Comparison of ENCODE assay signal across 16 cellular contexts in genomic region chr2:241777686-241778627, GRCh38. TPM values are rescaled to one million over a fixed set of nuclear protein-coding genes. Genes with fewer than 3 reads are reported as not detected.
A peak's percentile ranks its signal among the peaks of the same experiment; 100 is the strongest.
DNase-seq lines count a peak whose midpoint lies in the region; ATAC-seq and TF ChIP-seq lines count a peak whose summit lies in the region.
"Had no signal": no experiment of that assay in that cellular context is flagged by ENCODE, and none has a peak within 500 bp of the region (broad histone marks: within the 10 kb centered on the region; RNA-seq: fewer than 3 reads in every experiment).

No MANE protein-coding gene starts in this region.

- peaks cover 8% of the 10 kb centered on the region for H3K4me1 ChIP-seq in osteoblast (ENCODE audit: insufficient read depth, low read length)

- H3K79me2 ChIP-seq in osteoblast (ENCODE audit: insufficient read depth, low read length), result no peaks in the 10 kb centered on the region

- H4K20me1 ChIP-seq in osteoblast (ENCODE audit: insufficient read depth, low read length), result no peaks in the 10 kb centered on the region

- no peaks in the 10 kb centered on the region for H3K36me3 ChIP-seq in osteoblast (ENCODE audit: insufficient read depth, low read length)
- H3K36me3 ChIP-seq: SJSA1, thoracic aorta had no signal

- H3K9me3 ChIP-seq in osteoblast (ENCODE audit: low read depth, low read length), result no peaks in the 10 kb centered on the region
- H3K9me3 ChIP-seq: SJSA1, thoracic aorta had no signal

- H3K4me3 ChIP-seq in osteoblast (ENCODE audit: insufficient read depth, low read length), result no peak overlapping the region
- H3K4me3 ChIP-seq: SJSA1, thoracic aorta had no signal

- no peak overlapping the region for H3K4me2 ChIP-seq in osteoblast (ENCODE audit: insufficient read depth, low read length)

- no peak overlapping the region for H3K27ac ChIP-seq in osteoblast (ENCODE audit: low read depth, low read length)
- H3K27ac ChIP-seq: SJSA1, thoracic aorta had no signal

- no peak overlapping the region for H2AFZ ChIP-seq in osteoblast (ENCODE audit: low read length)

- DNase-seq in ELF-1 (ENCODE audit: low read depth, low spot score) (peak; percentile 27), HuH-7.5 (ENCODE audit: low spot score) (peak; percentile 11), ecto neural progenitor cell (ENCODE audit: low spot score) (peak; percentile 48), osteoblast (ENCODE audit: insufficient read length, low spot score, missing footprints) (peak; percentile 77), hypothalamus (lab: John Stamatoyannopoulos, UW) (no peak), COR-L47 (lab: John Stamatoyannopoulos, UW) (no peak), NOMO-1 (lab: John Stamatoyannopoulos, UW; ENCODE audit: unreplicated experiment in 2 of 2) (no peak)
- DNase-seq: C1 segment of cervical spinal cord, foreskin melanocyte, NCI-H1105 treated with DMSO at 0.1 percent for 48 hours had no signal

- TF ChIP-seq CTCF in osteoblast (IDR thresholded peaks at IDR 0.05; ENCODE audit: extremely low read depth, low read depth, low read length), result no peak

- ATAC-seq in HG02759 (IDR thresholded peaks at IDR 0.05; ENCODE audit: unreplicated experiment), result no peak
- ATAC-seq: activated naive CD4-positive, alpha-beta T cell treated with anti-CD3 and anti-CD28 coated beads, Interleukin-2, amount 50 U/mL, for 72 hours had no signal

- no peaks in the 10 kb centered on the region for H3K27me3 ChIP-seq in osteoblast (ENCODE audit: insufficient read depth, low read length)

RNA-seq across cellular contexts. Expression of gene GAL3ST2, which starts 1.3 kb away (rescaled TPM):
- 0.29 and 0.36 TPM in 2 replicates for total RNA-seq in osteoblast
- total RNA-seq: cardiac septum, Daoy, SJSA1 had no signal

RNA-seq across cellular contexts. Expression of gene NEU4, which starts 31.0 kb away (rescaled TPM):
- total RNA-seq in osteoblast, result not detected in 2 replicates
- total RNA-seq: cardiac septum, Daoy, SJSA1 had no signal

RNA-seq across cellular contexts. Expression of gene D2HGDH, which starts 43.5 kb away (rescaled TPM):
- 14.1 and 15.6 TPM in 2 replicates for total RNA-seq in osteoblast

Comparison
In these comparisons a context has a peak if more than half of its experiments do, and no peak if none do; other contexts are left out.
1. DNase-seq: peak in ELF-1 (single experiment), HuH-7.5 (single experiment), ecto neural progenitor cell (single experiment) and osteoblast (single experiment); none in hypothalamus (0 of 51), COR-L47 (single experiment) and NOMO-1 (0 of 2).